In genomic region chr1:231315887-231316286, GRCh38 we compare ENCODE assay signal across 8 cellular contexts. TPM values are rescaled to one million over a fixed set of nuclear protein-coding genes. Genes with fewer than 3 reads are reported as not detected.
DNase-seq lines count a peak whose midpoint lies in the region; ATAC-seq and TF ChIP-seq lines count a peak whose summit lies in the region.

No MANE protein-coding gene starts in this region.

- TF ChIP-seq CTCF in DND-41 (IDR thresholded peaks at IDR 0.05; ENCODE audit: borderline replicate concordance, extremely low read depth, low read length, poor library complexity, severe bottlenecking), result peak; percentile 69
- TF ChIP-seq CTCF in LNCaP clone FGC (IDR thresholded peaks at IDR 0.05; ENCODE audit: control insufficient read depth, extremely low read depth, insufficient read depth), result peak; percentile 52
- peak; percentile 56 for TF ChIP-seq CTCF in fibroblast of mammary gland (conservative IDR thresholded peaks at IDR 0.05; ENCODE audit: control insufficient read depth, insufficient read depth, low read depth, low read length)
- TF ChIP-seq CTCF in gastrocnemius medialis (IDR thresholded peaks at IDR 0.05 in 4 of 5, conservative IDR thresholded peaks at IDR 0.05 in 1 of 5), result peak; percentile 25 to 64 (median 49)

- ATAC-seq in DND-41 (ENCODE audit: insufficient read depth, low read depth) (peak; percentile 85), GM21390 (IDR thresholded peaks at IDR 0.05; ENCODE audit: unreplicated experiment) (peak; percentile 86), gastrocnemius medialis (peak; percentile 17 to 36)

- H3K4me1 ChIP-seq in DND-41 (ENCODE audit: insufficient read depth, low read length) (no peaks in the 10 kb centered on the region), gastrocnemius medialis (no peaks in the 10 kb centered on the region)

- H3K4me2 ChIP-seq in DND-41 (ENCODE audit: insufficient read depth, low read length), result no peak overlapping the region

- no peaks in the 10 kb centered on the region for H3K9me3 Mint-ChIP-seq in activated CD4-positive, alpha-beta T cell treated with anti-CD3 and anti-CD28 coated beads, Interleukin-2, amount 10 ng/mL, durations not matched to agents 24 days and 14 days

- intact Hi-C loops in activated CD4-positive, alpha-beta T cell treated with anti-CD3 and anti-CD28 coated beads, Interleukin-2, amount 10 ng/mL, durations not matched to agents 24 days and 14 days (cut with micrococcal nuclease), result loop anchor here (5.0 kb wide), 1 partner anchor 286 kb away; no protein-coding TSS in a partner anchor
- intact Hi-C loops in gastrocnemius medialis (cut with DNase I; ENCODE audit: low total_unique reads), result loop anchor here (2.0 kb wide), 1 partner anchor 289 kb away; no protein-coding TSS in a partner anchor

- H3K4me3 Mint-ChIP-seq in activated CD4-positive, alpha-beta T cell treated with anti-CD3 and anti-CD28 coated beads, Interleukin-2, amount 10 ng/mL, durations not matched to agents 24 days and 14 days, result no peak overlapping the region

- H3K27me3 Mint-ChIP-seq in activated CD4-positive, alpha-beta T cell treated with anti-CD3 and anti-CD28 coated beads, Interleukin-2, amount 10 ng/mL, durations not matched to agents 24 days and 14 days, result peaks cover 4% of the 10 kb centered on the region

- H3K4me1 Mint-ChIP-seq in activated CD4-positive, alpha-beta T cell treated with anti-CD3 and anti-CD28 coated beads, Interleukin-2, amount 10 ng/mL, durations not matched to agents 24 days and 14 days, result peaks cover 3% of the 10 kb centered on the region

- no peaks in the 10 kb centered on the region for H3K79me2 ChIP-seq in DND-41 (ENCODE audit: insufficient read depth, low read length)

- H3K27me3 ChIP-seq in DND-41 (ENCODE audit: insufficient read depth, low read length, poor library complexity) (no peaks in the 10 kb centered on the region), gastrocnemius medialis (no peaks in the 10 kb centered on the region)

- no peaks in the 10 kb centered on the region for H3K9me3 ChIP-seq in DND-41 (ENCODE audit: insufficient read depth, low read length, severe bottlenecking)
- no peaks in the 10 kb centered on the region for H3K9me3 ChIP-seq in gastrocnemius medialis

- H3K9ac ChIP-seq in DND-41 (ENCODE audit: low read depth, low read length), result no peak overlapping the region

- no peak overlapping the region for H2AFZ ChIP-seq in DND-41 (ENCODE audit: low read depth, low read length)

- H3K36me3 Mint-ChIP-seq in activated CD4-positive, alpha-beta T cell treated with anti-CD3 and anti-CD28 coated beads, Interleukin-2, amount 10 ng/mL, durations not matched to agents 24 days and 14 days (ENCODE audit: low read depth), result no peaks in the 10 kb centered on the region

- H3K27ac ChIP-seq in DND-41 (ENCODE audit: low read length) (no peak overlapping the region), gastrocnemius medialis (no peak overlapping the region)

- H3K36me3 ChIP-seq in DND-41 (ENCODE audit: insufficient read depth, low read length) (no peaks in the 10 kb centered on the region), gastrocnemius medialis (no peaks in the 10 kb centered on the region)

- H3K4me3 ChIP-seq in DND-41 (ENCODE audit: low read depth in 1 of 2, low read length in 2 of 2) (no peak overlapping the region), LNCaP clone FGC (ENCODE audit: low read depth, low read length) (no peak overlapping the region), fibroblast of mammary gland (ENCODE audit: control insufficient read depth, low read depth, low read length) (no peak overlapping the region), gastrocnemius medialis (no peak overlapping the region)

- peak; percentile 41 for DNase-seq in DND-41
- DNase-seq in LNCaP clone FGC (ENCODE audit: low read depth), result no peak
- peak; percentile 84 for DNase-seq in activated CD4-positive, alpha-beta T cell treated with anti-CD3 and anti-CD28 coated beads, Interleukin-2, amount 10 ng/mL, durations not matched to agents 24 days and 14 days
- peak; percentile 39 for DNase-seq in fibroblast of mammary gland (ENCODE audit: low read depth)
- DNase-seq in gastrocnemius medialis, result no peak
- no peak for DNase-seq in nucleus accumbens (lab: John Stamatoyannopoulos, UW)
- DNase-seq in NCI-H510A (lab: John Stamatoyannopoulos, UW), result no peak

- H3K27ac Mint-ChIP-seq in activated CD4-positive, alpha-beta T cell treated with anti-CD3 and anti-CD28 coated beads, Interleukin-2, amount 10 ng/mL, durations not matched to agents 24 days and 14 days, result no peak overlapping the region

- in situ Hi-C loops in gastrocnemius medialis (cut with MboI; ENCODE audit: low sequenced_read_pairs in 4 of 4), result no loop called here

- TF ChIP-seq POLR2A in gastrocnemius medialis (IDR thresholded peaks at IDR 0.05), result no peak

- no peaks in the 10 kb centered on the region for H4K20me1 ChIP-seq in DND-41 (ENCODE audit: insufficient read depth, low read length)

RNA-seq across cellular contexts. Expression of gene EXOC8, which starts 21.8 kb away (rescaled TPM):
- total RNA-seq in activated CD4-positive, alpha-beta T cell treated with anti-CD3 and anti-CD28 coated beads, Interleukin-2, amount 10 ng/mL, durations not matched to agents 24 days and 14 days, result 12.4 and 13.3 TPM in 2 replicates
- 10 to 100 TPM; 25.4 to 50.9 (median 38.2) TPM for total RNA-seq in gastrocnemius medialis

RNA-seq across cellular contexts. Expression of gene SPRTN, which starts 22.2 kb away (rescaled TPM):
- 13.3 and 18.0 TPM in 2 replicates for total RNA-seq in activated CD4-positive, alpha-beta T cell treated with anti-CD3 and anti-CD28 coated beads, Interleukin-2, amount 10 ng/mL, durations not matched to agents 24 days and 14 days
- 10 to 100 TPM in 3 of 4 donors, 1 to 10 TPM in 1; 8.7 to 15.1 (median 10.7) TPM for total RNA-seq in gastrocnemius medialis

Comparison
In these comparisons a context has a peak if more than half of its experiments do, and no peak if none do; other contexts are left out.
1. ATAC-seq: peak in every context shown above with its lines; median percentile 86 in GM21390; 85 in DND-41; 26 in gastrocnemius medialis.
2. DNase-seq: peak in DND-41 (single experiment), activated CD4-positive, alpha-beta T cell treated with anti-CD3 and anti-CD28 coated beads, Interleukin-2, amount 10 ng/mL, durations not matched to agents 24 days and 14 days (single experiment) and fibroblast of mammary gland (single experiment); none in LNCaP clone FGC (single experiment), gastrocnemius medialis (0 of 2), nucleus accumbens (0 of 56) and NCI-H510A (single experiment).
3. Peak in every context shown above with its lines, with median percentiles within 50 percentile points of each other: CTCF ChIP-seq.